Comparison of ENCODE assay signal across 9 cellular contexts in genomic region chr1:192579319-192579738, GRCh38. TPM values are rescaled to one million over a fixed set of nuclear protein-coding genes. Genes with fewer than 3 reads are reported as not detected.
DNase-seq lines count a peak whose midpoint lies in the region; ATAC-seq lines count a peak whose summit lies in the region.
"Had no signal": no experiment of that assay in that cellular context is flagged by ENCODE, and none has a peak within 500 bp of the region (broad histone marks: within the 10 kb centered on the region; RNA-seq: fewer than 3 reads in every experiment).

No MANE protein-coding gene starts in this region.

- H3K27ac Mint-ChIP-seq in activated naive CD4-positive, alpha-beta T cell treated with anti-CD3 and anti-CD28 coated beads, Interleukin-2, amount 50 U/mL, for 72 hours, result peak overlapping the region; percentile 52 to 61

- no peaks in the 10 kb centered on the region for H3K9me3 ChIP-seq in mucosa of rectum (ENCODE audit: control insufficient read depth in 2 of 2, low read length in 2 of 2)

- H3K36me3 Mint-ChIP-seq in activated naive CD4-positive, alpha-beta T cell treated with anti-CD3 and anti-CD28 coated beads, Interleukin-2, amount 50 U/mL, for 72 hours, result no peaks in the 10 kb centered on the region

- DNase-seq in ELR (ENCODE audit: low read depth) (peak; percentile 54), sciatic nerve (ENCODE audit: low spot score) (no peak), putamen (ENCODE audit: low spot score) (no peak)
- DNase-seq in activated naive CD4-positive, alpha-beta T cell treated with anti-CD3 and anti-CD28 coated beads, Interleukin-2, amount 50 U/mL, for 72 hours (ENCODE audit: low spot score in 2 of 2), result peak in 1 of 2 donors; percentile 14
- DNase-seq: NCI-H526 treated with DMSO at 0.1 percent for 48 hours had no signal

- no peaks in the 10 kb centered on the region for H3K9me3 Mint-ChIP-seq in activated naive CD4-positive, alpha-beta T cell treated with anti-CD3 and anti-CD28 coated beads, Interleukin-2, amount 50 U/mL, for 72 hours

- ATAC-seq in HG02759 (IDR thresholded peaks at IDR 0.05; ENCODE audit: unreplicated experiment) (peak; percentile 23), HG03175 (IDR thresholded peaks at IDR 0.05; ENCODE audit: unreplicated experiment) (no peak), sciatic nerve (no peak), GM19035 (IDR thresholded peaks at IDR 0.05; ENCODE audit: unreplicated experiment) (no peak)
- peak; percentile 64 to 76 for ATAC-seq in activated naive CD4-positive, alpha-beta T cell treated with anti-CD3 and anti-CD28 coated beads, Interleukin-2, amount 50 U/mL, for 72 hours

- intact Hi-C loops in sciatic nerve (cut with DNase I), result no loop called here

- H3K27me3 ChIP-seq in mucosa of rectum (ENCODE audit: control insufficient read depth in 2 of 2, insufficient read depth in 2 of 2, low read length in 2 of 2), result no peaks in the 10 kb centered on the region

- H3K4me3 ChIP-seq in mucosa of rectum (ENCODE audit: low read length in 2 of 2), result peak overlapping the region in 1 of 2 donors; percentile 60

- no peak overlapping the region for H3K9ac ChIP-seq in mucosa of rectum (ENCODE audit: low read depth in 1 of 2, low read length in 2 of 2)

- H3K4me1 ChIP-seq in mucosa of rectum (ENCODE audit: control insufficient read depth in 2 of 2, insufficient read depth in 2 of 2, low read length in 2 of 2), result peaks cover 0 to 5% of the 10 kb centered on the region in 2 donors

- peak overlapping the region; percentile 25 to 34 for H3K27ac ChIP-seq in mucosa of rectum (ENCODE audit: low read depth in 2 of 2, low read length in 2 of 2)

- no peaks in the 10 kb centered on the region for H3K36me3 ChIP-seq in mucosa of rectum (ENCODE audit: control insufficient read depth in 2 of 2, insufficient read depth in 2 of 2, low read length in 2 of 2)

RNA-seq across cellular contexts. Expression of gene RGS1, which starts 3.8 kb away (rescaled TPM):
- 10 to 100 TPM in 1 of 2 donors, 1 to 10 TPM in 1; 9.0 to 12.0 TPM for total RNA-seq in activated naive CD4-positive, alpha-beta T cell treated with anti-CD3 and anti-CD28 coated beads, Interleukin-2, amount 50 U/mL, for 72 hours
- total RNA-seq in sciatic nerve, result 137 TPM

RNA-seq across cellular contexts. Expression of gene RGS13, which starts 56.6 kb away (rescaled TPM):
- total RNA-seq in activated naive CD4-positive, alpha-beta T cell treated with anti-CD3 and anti-CD28 coated beads, Interleukin-2, amount 50 U/mL, for 72 hours, result not detected
- 0.22 TPM for total RNA-seq in sciatic nerve

Comparison
In these comparisons a context has a peak if more than half of its experiments do, and no peak if none do; other contexts are left out.
1. ATAC-seq: peak in HG02759 (single experiment) and activated naive CD4-positive, alpha-beta T cell treated with anti-CD3 and anti-CD28 coated beads, Interleukin-2, amount 50 U/mL, for 72 hours (2 of 2); none in HG03175 (single experiment), sciatic nerve (single experiment) and GM19035 (single experiment).
2. RNA of gene RGS1, which starts 3.8 kb away (total RNA-seq): 137 TPM in sciatic nerve (single experiment); 9.0 to 12.0 TPM in activated naive CD4-positive, alpha-beta T cell treated with anti-CD3 and anti-CD28 coated beads, Interleukin-2, amount 50 U/mL, for 72 hours; every median in the first group is over 10 times any median in the second.